Comparison of ENCODE assay signal across 12 cellular contexts in the genomic region with DNA sequence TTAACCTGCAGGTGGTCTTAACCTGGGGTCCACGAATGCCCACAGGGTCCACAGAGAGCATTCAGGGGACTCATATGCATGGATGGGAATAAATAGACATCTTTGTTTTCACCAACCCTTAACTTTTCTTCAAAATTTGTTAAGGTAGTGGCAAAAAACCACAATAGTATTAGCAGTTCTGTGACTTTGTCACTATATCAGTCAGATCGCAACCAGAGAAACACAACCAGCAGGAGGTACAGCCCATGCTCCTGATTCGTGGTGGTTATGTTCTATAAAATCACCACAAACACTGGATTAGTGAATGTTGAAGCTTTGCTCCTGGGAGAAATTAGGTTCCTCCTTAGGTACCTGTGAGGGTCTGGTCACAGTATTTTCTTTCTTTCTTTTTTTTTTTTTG.
"Had no signal": no experiment of that assay in that cellular context is flagged by ENCODE, and none has a peak within 500 bp of the region (broad histone marks: within the 10 kb centered on the region; RNA-seq: fewer than 3 reads in every experiment).

No MANE protein-coding gene starts in this region.

- H3K9me3 ChIP-seq: esophagus muscularis mucosa, gastrocnemius medialis had no signal

- H3K4me3 Mint-ChIP-seq: naive B cell; stimulated activated naive B cell treated with anti-CD40 and anti-IgM and Interleukin-4, amounts not matched to agents 10 μg/mL and 1 μg/mL and 100 μg/mL, for 72 hours; stimulated activated naive CD8-positive, alpha-beta T cell treated with anti-CD3 and anti-CD28 coated beads, Interleukin-15, amount 100 ng/mL, for 72 hours had no signal

- H3K27ac Mint-ChIP-seq: naive B cell; stimulated activated naive B cell treated with anti-CD40 and anti-IgM and Interleukin-4, amounts not matched to agents 10 μg/mL and 1 μg/mL and 100 μg/mL, for 72 hours; stimulated activated naive CD8-positive, alpha-beta T cell treated with anti-CD3 and anti-CD28 coated beads, Interleukin-15, amount 100 ng/mL, for 72 hours had no signal

- DNase-seq: effector memory CD8-positive, alpha-beta T cell; gastrocnemius medialis; mesendoderm; naive B cell; stimulated activated CD4-positive, alpha-beta T cell treated with anti-CD3 and anti-CD28 coated beads, Interleukin-15, amount 100 ng/mL, for 24 hours; stimulated activated CD4-positive, alpha-beta T cell treated with anti-CD3 and anti-CD28 coated beads, Interleukin-1b, Interleukin-23, amount 100 ng/mL, for 48 hours; stimulated activated CD4-positive, alpha-beta T cell treated with anti-CD3 and anti-CD28 coated beads, Interleukin-4, amount 100 ng/mL, for 24 hours; stimulated activated naive B cell treated with anti-CD40 and anti-IgM and Interleukin-4, amounts not matched to agents 10 μg/mL and 1 μg/mL and 100 μg/mL, for 72 hours; stimulated activated naive CD8-positive, alpha-beta T cell treated with anti-CD3 and anti-CD28 coated beads, Interleukin-15, amount 100 ng/mL, for 72 hours; transverse colon had no signal

- ATAC-seq: gastrocnemius medialis; sciatic nerve; stimulated activated naive B cell treated with anti-CD40 and anti-IgM and Interleukin-4, amounts not matched to agents 10 μg/mL and 1 μg/mL and 100 μg/mL, for 72 hours; stimulated activated naive CD8-positive, alpha-beta T cell treated with anti-CD3 and anti-CD28 coated beads, Interleukin-15, amount 100 ng/mL, for 72 hours had no signal

- H3K4me1 Mint-ChIP-seq: naive B cell; stimulated activated naive B cell treated with anti-CD40 and anti-IgM and Interleukin-4, amounts not matched to agents 10 μg/mL and 1 μg/mL and 100 μg/mL, for 72 hours had no signal
